Comparison of ENCODE assay signal across 7 cellular contexts in the genomic region with DNA sequence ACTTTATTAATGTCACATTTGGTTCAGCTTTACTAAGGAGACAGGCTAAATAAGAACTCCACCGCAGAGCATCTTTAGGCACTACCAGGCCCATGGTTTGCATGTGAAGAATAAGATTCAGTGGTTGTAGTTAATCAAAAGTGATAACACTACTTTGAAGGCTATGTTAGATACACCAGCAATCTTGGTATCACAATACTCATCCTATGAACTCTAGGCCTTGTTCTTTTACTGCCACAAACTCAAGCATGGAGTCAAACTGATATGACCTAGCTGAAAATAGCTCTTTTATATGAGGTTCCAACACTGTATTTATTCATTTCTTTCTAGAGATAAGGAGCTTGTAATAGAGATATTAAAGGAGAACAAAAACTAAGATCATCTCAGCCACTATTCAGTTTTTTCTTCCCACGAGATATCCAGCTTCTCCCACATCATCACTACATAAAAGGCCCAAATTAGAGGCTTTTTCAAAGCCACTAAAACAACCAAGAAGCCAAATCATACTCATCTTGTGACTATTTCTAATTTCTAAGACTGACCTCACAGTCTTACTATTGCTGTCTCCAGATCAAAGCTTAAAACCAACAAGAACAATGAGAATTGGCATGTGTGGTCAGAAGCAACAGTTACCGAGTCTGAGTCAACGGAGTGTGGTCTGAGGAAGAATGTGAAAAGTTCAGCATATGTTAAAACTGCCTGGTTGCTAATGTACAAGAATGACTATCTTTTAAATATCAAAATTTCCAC. TPM values are rescaled to one million over a fixed set of nuclear protein-coding genes. Genes with fewer than 3 reads are reported as not detected.
A peak's percentile ranks its signal among the peaks of the same experiment; 100 is the strongest.
DNase-seq lines count a peak whose midpoint lies in the region; ATAC-seq and TF ChIP-seq lines count a peak whose summit lies in the region.

No MANE protein-coding gene starts in this region.

- H3K79me2 ChIP-seq in smooth muscle cell (ENCODE audit: low read depth): no peaks in the 10 kb centered on the region

- no peak overlapping the region for H3K4me3 ChIP-seq in smooth muscle cell

- H3K4me3 Mint-ChIP-seq in mesothelial cell of epicardium: no peak overlapping the region

- peaks cover 6% of the 10 kb centered on the region for H3K4me1 Mint-ChIP-seq in mesothelial cell of epicardium

- peak overlapping the region; percentile 97 for H3K27ac ChIP-seq in smooth muscle cell (ENCODE audit: low read depth)

- no peaks in the 10 kb centered on the region for H4K20me1 ChIP-seq in smooth muscle cell (ENCODE audit: low read depth)

- peak; percentile 84 for ATAC-seq in GM19035 (IDR thresholded peaks at IDR 0.05; ENCODE audit: unreplicated experiment)
- peak; percentile 90 for ATAC-seq in HG03060 (IDR thresholded peaks at IDR 0.05; ENCODE audit: low read depth, unreplicated experiment)
- no peak for ATAC-seq in Right ventricle myocardium superior (ENCODE audit: poor library complexity)

- peaks cover 5% of the 10 kb centered on the region for H3K4me1 ChIP-seq in smooth muscle cell (ENCODE audit: low read depth)

- no peaks in the 10 kb centered on the region for H3K36me3 ChIP-seq in smooth muscle cell (ENCODE audit: low read depth)

- peaks cover 4% of the 10 kb centered on the region for H3K36me3 Mint-ChIP-seq in mesothelial cell of epicardium

- WGBS in smooth muscle cell (ENCODE audit: low lambda C conversion rate): 33% methylated on average over 4 of the region's 4 CpGs

- DNase-seq in SKM-1 treated with dmso at 0.1 percent for 144 hours (lab: John Stamatoyannopoulos, UW; ENCODE audit: unreplicated experiment) (peak; percentile 57), smooth muscle cell (lab: John Stamatoyannopoulos, UW; ENCODE audit: unreplicated experiment) (no peak), Right ventricle myocardium superior (no peak), NCI-H146 (lab: John Stamatoyannopoulos, UW) (no peak), mesothelial cell of epicardium (ENCODE audit: low spot score in 2 of 2, unreplicated experiment in 2 of 2) (no peak)

- H2AFZ ChIP-seq in smooth muscle cell (ENCODE audit: low read depth): no peak overlapping the region

- no peaks in the 10 kb centered on the region for H3K27me3 Mint-ChIP-seq in mesothelial cell of epicardium (ENCODE audit: low read depth)

- no peaks in the 10 kb centered on the region for H3F3A ChIP-seq in smooth muscle cell (ENCODE audit: low read depth)

- TF ChIP-seq CTCF in smooth muscle cell (IDR thresholded peaks at IDR 0.05; ENCODE audit: borderline replicate concordance, insufficient read depth, poor library complexity, severe bottlenecking): no peak
- no peak for TF ChIP-seq CTCF in mesothelial cell of epicardium (IDR thresholded peaks at IDR 0.05; ENCODE audit: unreplicated experiment)

- no peaks in the 10 kb centered on the region for H3K27me3 ChIP-seq in smooth muscle cell (ENCODE audit: low read depth)

- intact Hi-C loops in Right ventricle myocardium superior (cut with DNase I): no loop called here

- H3K9me3 ChIP-seq in smooth muscle cell (replicated peaks; ENCODE audit: low read depth): no peaks in the 10 kb centered on the region

- H3K27ac Mint-ChIP-seq in mesothelial cell of epicardium: no peak overlapping the region

- peak overlapping the region; percentile 55 for H3K4me2 ChIP-seq in smooth muscle cell

- peaks cover 10% of the 10 kb centered on the region for H3K9me3 Mint-ChIP-seq in mesothelial cell of epicardium

- peak overlapping the region; percentile 84 for H3K9ac ChIP-seq in smooth muscle cell (ENCODE audit: low read depth)

RNA-seq across cellular contexts. Expression of a gene that starts 25.1 kb away (rescaled TPM):
- total RNA-seq in smooth muscle cell (1.1 and 1.6 TPM in 2 replicates), Right ventricle myocardium superior (10.6 TPM), mesothelial cell of epicardium (13.6 to 15.1 TPM (median 13.6 TPM) in 3 replicates)
- polyA plus RNA-seq in smooth muscle cell: 0.08 and 0.18 TPM in 2 replicates
